Comparison of ENCODE assay signal across 19 cellular contexts in genomic region chr3:14456794-14457193, GRCh38. TPM values are rescaled to one million over a fixed set of nuclear protein-coding genes. Genes with fewer than 3 reads are reported as not detected.
DNase-seq lines count a peak whose midpoint lies in the region; ATAC-seq and TF ChIP-seq lines count a peak whose summit lies in the region.
"Had no signal": no experiment of that assay in that cellular context is flagged by ENCODE, and none has a peak within 500 bp of the region (broad histone marks: within the 10 kb centered on the region; RNA-seq: fewer than 3 reads in every experiment).

No MANE protein-coding gene starts in this region.

- no peak overlapping the region for H3K4me3 ChIP-seq in IMR-90 (ENCODE audit: insufficient read depth, low read depth, low read length)
- H3K4me3 ChIP-seq in mesendoderm (ENCODE audit: low read length), result no peak overlapping the region
- H3K4me3 ChIP-seq in psoas muscle, result no peak overlapping the region
- no peak overlapping the region for H3K4me3 ChIP-seq in testis
- no peak overlapping the region for H3K4me3 ChIP-seq in OCI-LY7 (ENCODE audit: low read depth, low read length, poor library complexity, severe bottlenecking)
- H3K4me3 ChIP-seq: BLaER1, GM23248 had no signal

- H3K4ac ChIP-seq in IMR-90 (ENCODE audit: low read depth, low read length), result 0 out of 2 replicates have a peak overlapping the region, but pooled peaks have one; percentile 25
- H3K4ac ChIP-seq in mesendoderm (ENCODE audit: low read depth, low read length), result no peak overlapping the region

- TF ChIP-seq RAD21 in IMR-90 (IDR thresholded peaks at IDR 0.05; ENCODE audit: low read length), result no peak

- H3K27me3 ChIP-seq in IMR-90 (ENCODE audit: control insufficient read depth, insufficient read depth, low read length) (no peaks in the 10 kb centered on the region), mesendoderm (ENCODE audit: insufficient read depth, low read length, poor library complexity) (no peaks in the 10 kb centered on the region), psoas muscle (ENCODE audit: insufficient read depth in 3 of 3, low read length in 2 of 3) (no peaks in the 10 kb centered on the region), testis (no peaks in the 10 kb centered on the region)
- H3K27me3 ChIP-seq: BLaER1 had no signal

- 100% methylated on average over 2 of the region's 8 CpGs; no CpG with 5 or more reads in 1 of the 2 experiments for WGBS in IMR-90 (ENCODE audit: extremely low coverage in 2 of 2, insufficient read length in 1 of 2), 2 experiments
- no CpG with 5 or more reads among the region's 8 CpGs for WGBS in mesendoderm (ENCODE audit: extremely low coverage, insufficient coverage, low lambda C conversion rate)
- WGBS in psoas muscle, 3 donors, result 75 to 93% (median 78%) methylated on average over 8 of the region's 8 CpGs
- WGBS in testis, 2 donors, result 93 to 95% methylated on average over 8 of the region's 8 CpGs

- H3K27ac ChIP-seq in IMR-90 (ENCODE audit: insufficient read depth, low read length) (no peak overlapping the region), mesendoderm (ENCODE audit: low read depth, low read length) (no peak overlapping the region), psoas muscle (peak overlapping the region; percentile 36), testis (no peak overlapping the region), OCI-LY7 (ENCODE audit: low read depth, low read length, poor library complexity, severe bottlenecking) (no peak overlapping the region)
- H3K27ac ChIP-seq: BLaER1, GM23248 had no signal

- in situ Hi-C loops in IMR-90 (cut with MboI; ENCODE audit: low sequenced_read_pairs), result no loop called here

- peak overlapping the region; percentile 19; the same call in 1 of the 2 replicates for H3K27ac Mint-ChIP-seq in WTC11
- H3K27ac Mint-ChIP-seq: HFFc6 had no signal

- H3K4me1 ChIP-seq in IMR-90 (ENCODE audit: control insufficient read depth, insufficient read depth, low read length) (peaks cover 31% of the 10 kb centered on the region), mesendoderm (ENCODE audit: control insufficient read depth, low read depth, low read length) (peaks cover 2% of the 10 kb centered on the region), psoas muscle (peaks cover 63% of the 10 kb centered on the region), testis (peaks cover 25% of the 10 kb centered on the region), OCI-LY7 (ENCODE audit: insufficient read depth, low read length, poor library complexity, severe bottlenecking) (no peaks in the 10 kb centered on the region)

- intact Hi-C loops in IMR-90 (cut with micrococcal nuclease) (no loop called here), psoas muscle (cut with DNase I) (loop anchor here in 1 of 2 donors (5.0 kb wide), 1 partner anchor 54 kb away; the partner anchor contains the start of gene SLC6A6), testis (cut with DNase I; ENCODE audit: low total_unique reads) (loop anchor here (10.0 kb wide), 1 partner anchor 52 kb away; the partner anchor contains the start of gene SLC6A6), OCI-LY7 (cut with micrococcal nuclease; ENCODE audit: unreplicated experiment) (no loop called here)

- no peaks in the 10 kb centered on the region for H3K9me2 ChIP-seq in OCI-LY7 (ENCODE audit: insufficient read depth, low read length)

- dilution Hi-C loops in IMR-90 (cut with HindIII; ENCODE audit: low sequenced_read_pairs, unreplicated experiment), result no loop called here

- TF ChIP-seq CTCF in IMR-90 (conservative IDR thresholded peaks at IDR 0.05; ENCODE audit: low read depth, low read length) (no peak), WTC11 (IDR thresholded peaks at IDR 0.05) (no peak), psoas muscle (IDR thresholded peaks at IDR 0.05) (no peak), testis (IDR thresholded peaks at IDR 0.05) (no peak), OCI-LY7 (conservative IDR thresholded peaks at IDR 0.05; ENCODE audit: low read length) (no peak)

- peaks cover 31% of the 10 kb centered on the region for H3K9me1 ChIP-seq in IMR-90 (ENCODE audit: insufficient read depth, low read length)

- H2BK15ac ChIP-seq in IMR-90 (ENCODE audit: low read depth, low read length), result no peak overlapping the region
- H2BK15ac ChIP-seq in mesendoderm (replicated peaks; ENCODE audit: low read depth), result no peak overlapping the region

- H2BK20ac ChIP-seq in IMR-90 (ENCODE audit: low read depth, low read length), result no peak overlapping the region

- H2AK9ac ChIP-seq in IMR-90 (replicated peaks; ENCODE audit: low read depth, low read length, poor library complexity), result no peak overlapping the region

- H2BK5ac ChIP-seq in IMR-90 (ENCODE audit: low read depth, low read length, poor library complexity, severe bottlenecking), result no peak overlapping the region
- H2BK5ac ChIP-seq in mesendoderm (ENCODE audit: low read length), result no peak overlapping the region

- ATAC-seq in IMR-90 (ENCODE audit: low read depth), result no peak
- ATAC-seq in WTC11, result no peak
- ATAC-seq in psoas muscle, result no peak
- ATAC-seq in HG02884 (IDR thresholded peaks at IDR 0.05; ENCODE audit: unreplicated experiment), result no peak
- ATAC-seq: HCT116 had no signal

- H3K23ac ChIP-seq in IMR-90 (ENCODE audit: low read depth, low read length) (no peak overlapping the region), mesendoderm (ENCODE audit: low read length) (no peak overlapping the region)

- no peaks in the 10 kb centered on the region for H3K9me3 ChIP-seq in IMR-90 (ENCODE audit: control insufficient read depth, insufficient read depth, low read length)
- no peaks in the 10 kb centered on the region for H3K9me3 ChIP-seq in psoas muscle
- no peaks in the 10 kb centered on the region for H3K9me3 ChIP-seq in testis
- no peaks in the 10 kb centered on the region for H3K9me3 ChIP-seq in OCI-LY7 (ENCODE audit: low read length)
- H3K9me3 ChIP-seq: BLaER1 had no signal

- H3K4me3 Mint-ChIP-seq in WTC11, result no peak overlapping the region
- H3K4me3 Mint-ChIP-seq: CD14-positive monocyte; CD4-positive, alpha-beta memory T cell; HFFc6 had no signal

- BruUV-seq in IMR-90 (replicated peaks; lab: Mats Ljungman, UMichigan) (no TSS peak), OCI-LY7 (replicated peaks; lab: Mats Ljungman, UMichigan) (no TSS peak)

- no peak for DNase-seq in IMR-90
- DNase-seq in WTC11 (ENCODE audit: low spot score), result no peak
- DNase-seq in mesendoderm, result no peak
- no peak for DNase-seq in psoas muscle
- DNase-seq in testis, result no peak
- no peak for DNase-seq in NCI-H748 (lab: John Stamatoyannopoulos, UW; ENCODE audit: unreplicated experiment)
- no peak for DNase-seq in OCI-LY7 (ENCODE audit: low spot score)
- DNase-seq: 8988T; CD4-positive, alpha-beta memory T cell; DMS153; DMS79; GDM1; GM23248; H7; HFFc6 had no signal

- H2AK5ac ChIP-seq in IMR-90 (ENCODE audit: low read depth, low read length) (peak overlapping the region; percentile 25; the same call in 1 of the 2 replicates), mesendoderm (ENCODE audit: low read length) (no peak overlapping the region)

- no peak overlapping the region for H2AFZ ChIP-seq in IMR-90 (replicated peaks; ENCODE audit: low read length, poor library complexity)
- H2AFZ ChIP-seq in OCI-LY7 (ENCODE audit: low read length), result no peak overlapping the region
- H2AFZ ChIP-seq: GM23248 had no signal

- peaks cover 17% of the 10 kb centered on the region for H3K4me1 Mint-ChIP-seq in WTC11

- H4K20me1 ChIP-seq in IMR-90 (ENCODE audit: insufficient read depth, low read length) (peaks cover 4% of the 10 kb centered on the region; the same call in 1 of the 2 replicates), OCI-LY7 (ENCODE audit: insufficient read depth, low read length) (no peaks in the 10 kb centered on the region)

- H4K8ac ChIP-seq in IMR-90 (ENCODE audit: low read depth in 2 of 2, low read length in 2 of 2) (no peak overlapping the region), mesendoderm (ENCODE audit: low read depth, low read length) (no peak overlapping the region)

- peaks cover 72% of the 10 kb centered on the region for H3K36me3 Mint-ChIP-seq in WTC11

- CTCF ChIA-PET in IMR-90 (lab: Yijun Ruan, JAX) (interaction anchor here (0.6 kb wide), 1 partner anchor 1846 kb away, joined by 3 read pairs; no protein-coding TSS in a partner anchor), WTC11 (lab: Charles Lee) (interaction anchor here (1.2 to 1.8 kb wide), 4 partner anchors 11 to 253 kb away, joined by 3 to 7 read pairs (median 4); no protein-coding TSS in a partner anchor), OCI-LY7 (lab: Charles Lee; ENCODE audit: unreplicated experiment) (no interaction called here)

- H2BK120ac ChIP-seq in IMR-90 (ENCODE audit: low read depth, low read length), result no peak overlapping the region
- H2BK120ac ChIP-seq in mesendoderm (ENCODE audit: low read depth, low read length), result no peak overlapping the region

- H3K4me2 ChIP-seq in IMR-90 (ENCODE audit: low read depth, low read length), result no peak overlapping the region
- no peak overlapping the region for H3K4me2 ChIP-seq in mesendoderm (ENCODE audit: low read length)
- no peak overlapping the region for H3K4me2 ChIP-seq in OCI-LY7 (ENCODE audit: low read length)
- H3K4me2 ChIP-seq: BLaER1 had no signal

- no peak overlapping the region for H3K18ac ChIP-seq in IMR-90 (ENCODE audit: low read depth, low read length)
- H3K18ac ChIP-seq in mesendoderm (ENCODE audit: low read length), result no peak overlapping the region

- H3K9ac ChIP-seq in IMR-90 (ENCODE audit: low read depth, low read length), result no peak overlapping the region
- H3K9ac ChIP-seq in mesendoderm (ENCODE audit: low read length), result no peak overlapping the region
- H3K9ac ChIP-seq: BLaER1, GM23248 had no signal

- H4K91ac ChIP-seq in IMR-90 (ENCODE audit: insufficient read depth, low read depth, low read length), result peak overlapping the region; percentile 10; the same call in 1 of the 2 replicates

- no peak for TF ChIP-seq POLR2A in IMR-90 (IDR thresholded peaks at IDR 0.05; ENCODE audit: low read depth, low read length)
- TF ChIP-seq POLR2A in testis (IDR thresholded peaks at IDR 0.05), result no peak

- POLR2A ChIA-PET in IMR-90 (lab: Charles Lee; ENCODE audit: unreplicated experiment) (no interaction called here), WTC11 (lab: Charles Lee) (no interaction called here), OCI-LY7 (lab: Charles Lee) (no interaction called here)

- no peak overlapping the region for H3K14ac ChIP-seq in IMR-90 (replicated peaks; ENCODE audit: low read depth, low read length)

- H3K79me1 ChIP-seq in IMR-90 (ENCODE audit: low read depth in 1 of 2, low read length in 2 of 2), result peaks cover 11 to 26% of the 10 kb centered on the region in 2 experiments; a peak in 3 of 4 replicates
- no peaks in the 10 kb centered on the region for H3K79me1 ChIP-seq in mesendoderm (ENCODE audit: low read length)

- H3K56ac ChIP-seq in IMR-90 (ENCODE audit: extremely low read depth, insufficient read depth, low read length), result no peak overlapping the region
- peak overlapping the region; percentile 25 for H3K56ac ChIP-seq in mesendoderm (ENCODE audit: low read length)

- H4K5ac ChIP-seq in IMR-90 (ENCODE audit: low read depth, low read length) (no peak overlapping the region), mesendoderm (ENCODE audit: low read length) (no peak overlapping the region)

- no peaks in the 10 kb centered on the region for H3K9me3 Mint-ChIP-seq in WTC11
- H3K9me3 Mint-ChIP-seq: CD14-positive monocyte; CD4-positive, alpha-beta memory T cell; HFFc6 had no signal

- H3K79me2 ChIP-seq in mesendoderm (ENCODE audit: control insufficient read depth, insufficient read depth, low read length) (no peaks in the 10 kb centered on the region), OCI-LY7 (ENCODE audit: insufficient read depth, low read depth, low read length) (no peaks in the 10 kb centered on the region)

- H3K27me3 Mint-ChIP-seq in WTC11 (ENCODE audit: low read depth), result no peaks in the 10 kb centered on the region; the same call in 1 of the 2 replicates
- H3K27me3 Mint-ChIP-seq: CD4-positive, alpha-beta memory T cell had no signal

- H3K36me3 ChIP-seq in IMR-90 (ENCODE audit: control insufficient read depth, insufficient read depth, low read length) (peaks cover 25% of the 10 kb centered on the region; the same call in 1 of the 2 replicates), mesendoderm (ENCODE audit: control insufficient read depth, insufficient read depth, low read length) (peaks cover 11% of the 10 kb centered on the region), psoas muscle (ENCODE audit: insufficient read depth in 1 of 2, low read depth in 1 of 2) (peaks cover 0 to 59% of the 10 kb centered on the region in 2 donors), testis (ENCODE audit: low read depth, missing control alignments) (no peaks in the 10 kb centered on the region), OCI-LY7 (ENCODE audit: insufficient read depth, low read length) (peaks cover 98% of the 10 kb centered on the region)

RNA-seq across cellular contexts. Expression of gene SLC6A6, which starts 54.4 kb away (rescaled TPM):
- total RNA-seq in IMR-90 (2012; rRNA removed), result 29.9 and 32.5 TPM in 2 replicates
- polyA plus RNA-seq in IMR-90 (2012; rRNA removed), result 39.3 and 39.4 TPM in 2 replicates
- 14.9 and 24.2 TPM in 2 replicates for polyA plus RNA-seq in IMR-90 (2012; cell fraction: cytosol; rRNA removed)
- polyA plus RNA-seq in IMR-90 (2012; cell fraction: nucleus; rRNA removed; ENCODE audit: low replicate concordance), result 70.6 and 99.2 TPM in 2 replicates
- total RNA-seq in WTC11 (2021), result 144 to 211 TPM (median 147 TPM) in 3 replicates
- 50.8 TPM for polyA plus RNA-seq in mesendoderm (2013, experiment 1 of 2)
- 51.5 TPM for polyA plus RNA-seq in mesendoderm (2013, experiment 2 of 2)
- 100 to 1,000 TPM in 1 of 4 donors, 10 to 100 TPM in 3; 10.3 to 104 (median 34.7) TPM for total RNA-seq in psoas muscle
- polyA plus RNA-seq in psoas muscle, result 10 to 100 TPM; 12.6 to 76.1 (median 52.8) TPM
- 10 to 100 TPM; 13.7 to 14.9 TPM for total RNA-seq in testis
- polyA plus RNA-seq in testis (ENCODE audit: insufficient read depth, low read depth, low replicate concordance), result 9.7 TPM
- total RNA-seq in OCI-LY7 (2014; rRNA removed; shearing (Covaris generic)), result 36.7 and 43.0 TPM in 2 replicates
- 44.6 and 51.8 TPM in 2 replicates for total RNA-seq in OCI-LY7 (2022)
